Comparison of ENCODE assay signal across 9 cellular contexts in genomic region chr6:161407581-161407980, GRCh38.
DNase-seq lines count a peak whose midpoint lies in the region; ATAC-seq and TF ChIP-seq lines count a peak whose summit lies in the region.
"Had no signal": no experiment of that assay in that cellular context is flagged by ENCODE, and none has a peak within 500 bp of the region (broad histone marks: within the 10 kb centered on the region; RNA-seq: fewer than 3 reads in every experiment).

No MANE protein-coding gene starts in this region.

- ATAC-seq in GM18870 (IDR thresholded peaks at IDR 0.05; ENCODE audit: unreplicated experiment) (peak; percentile 50), HG02852 (IDR thresholded peaks at IDR 0.05; ENCODE audit: unreplicated experiment) (no peak)
- no peak for ATAC-seq in activated naive CD8-positive, alpha-beta T cell treated with anti-CD3 and anti-CD28 coated beads, Interleukin-2, amount 50 U/mL, for 24 hours

- H3K27ac ChIP-seq in MM.1S (ENCODE audit: low read length), result no peak overlapping the region
- no peak overlapping the region for H3K27ac ChIP-seq in neural progenitor cell

- no peaks in the 10 kb centered on the region for H3K4me1 ChIP-seq in MM.1S (ENCODE audit: low read length)
- peaks cover 16% of the 10 kb centered on the region for H3K4me1 ChIP-seq in neural progenitor cell

- no peak overlapping the region for H3K4me3 Mint-ChIP-seq in brain
- no peak overlapping the region for H3K4me3 Mint-ChIP-seq in neural progenitor cell
- H3K4me3 Mint-ChIP-seq in activated naive CD8-positive, alpha-beta T cell treated with anti-CD3 and anti-CD28 coated beads, Interleukin-2, amount 50 U/mL, for 24 hours, result no peak overlapping the region

- H3K4me1 Mint-ChIP-seq in brain, result peaks cover 19% of the 10 kb centered on the region
- H3K4me1 Mint-ChIP-seq in neural progenitor cell, result peaks cover 32% of the 10 kb centered on the region
- H3K4me1 Mint-ChIP-seq in activated naive CD8-positive, alpha-beta T cell treated with anti-CD3 and anti-CD28 coated beads, Interleukin-2, amount 50 U/mL, for 24 hours, result no peaks in the 10 kb centered on the region

- peaks cover 5 to 14% (median 8%) of the 10 kb centered on the region in 5 experiments for H3K9me3 Mint-ChIP-seq in brain
- H3K9me3 Mint-ChIP-seq in neural progenitor cell, result peaks cover 24% of the 10 kb centered on the region
- H3K9me3 Mint-ChIP-seq in activated naive CD8-positive, alpha-beta T cell treated with anti-CD3 and anti-CD28 coated beads, Interleukin-2, amount 50 U/mL, for 24 hours, result no peaks in the 10 kb centered on the region

- TF ChIP-seq CTCF in MM.1S (IDR thresholded peaks at IDR 0.05; ENCODE audit: low read length) (no peak), brain (conservative IDR thresholded peaks at IDR 0.05) (no peak), neural progenitor cell (IDR thresholded peaks at IDR 0.05) (no peak)

- H3K79me2 ChIP-seq in MM.1S (ENCODE audit: low read length), result no peaks in the 10 kb centered on the region
- no peaks in the 10 kb centered on the region for H3K79me2 ChIP-seq in neural progenitor cell (ENCODE audit: low read depth)

- no peaks in the 10 kb centered on the region for H4K20me1 ChIP-seq in MM.1S (ENCODE audit: insufficient read depth, low read length)
- no peaks in the 10 kb centered on the region for H4K20me1 ChIP-seq in neural progenitor cell (ENCODE audit: low read depth)

- H3K4me3 ChIP-seq in MM.1S (ENCODE audit: low read length) (no peak overlapping the region), neural progenitor cell (no peak overlapping the region)

- no peaks in the 10 kb centered on the region for H3F3A ChIP-seq in MM.1S (ENCODE audit: insufficient read depth, low read length)
- H3F3A ChIP-seq in neural progenitor cell (ENCODE audit: low read depth), result peaks cover 8% of the 10 kb centered on the region

- H3K9ac ChIP-seq in MM.1S (ENCODE audit: low read length), result no peak overlapping the region
- no peak overlapping the region for H3K9ac ChIP-seq in neural progenitor cell

- DNase-seq in MM.1S (peak; percentile 45), neural progenitor cell (ENCODE audit: low spot score) (peak; percentile 31)
- no peak for DNase-seq in activated naive CD8-positive, alpha-beta T cell treated with anti-CD3 and anti-CD28 coated beads, Interleukin-2, amount 50 U/mL, for 24 hours
- DNase-seq in activated CD4-positive, alpha-beta T cell treated with anti-CD3 and anti-CD28 coated beads, Interleukin-2, amount 50 U/mL, for 48 hours, result no peak
- DNase-seq in effector CD4-positive, alpha-beta T cell, result no peak
- DNase-seq: activated naive CD4-positive, alpha-beta T cell had no signal

- H3K36me3 Mint-ChIP-seq in brain (peaks cover 7% of the 10 kb centered on the region), neural progenitor cell (peaks cover 8% of the 10 kb centered on the region)
- no peaks in the 10 kb centered on the region for H3K36me3 Mint-ChIP-seq in activated naive CD8-positive, alpha-beta T cell treated with anti-CD3 and anti-CD28 coated beads, Interleukin-2, amount 50 U/mL, for 24 hours (ENCODE audit: low read depth)

- H3K27me3 Mint-ChIP-seq in brain (no peaks in the 10 kb centered on the region), neural progenitor cell (ENCODE audit: insufficient read depth, low read depth) (peaks cover 5% of the 10 kb centered on the region)
- H3K27me3 Mint-ChIP-seq in activated naive CD8-positive, alpha-beta T cell treated with anti-CD3 and anti-CD28 coated beads, Interleukin-2, amount 50 U/mL, for 24 hours, result no peaks in the 10 kb centered on the region

- no peak overlapping the region for H3K4me2 ChIP-seq in MM.1S (ENCODE audit: low read depth, low read length)
- H3K4me2 ChIP-seq in neural progenitor cell, result peak overlapping the region; percentile 27

- H2AFZ ChIP-seq in MM.1S (ENCODE audit: low read length), result no peak overlapping the region
- H2AFZ ChIP-seq in neural progenitor cell (replicated peaks), result no peak overlapping the region

- H3K27ac Mint-ChIP-seq in brain (peak overlapping the region in 4 of 5 experiments; percentile 1 to 35 (median 17)), neural progenitor cell (peak overlapping the region; percentile 82)
- no peak overlapping the region for H3K27ac Mint-ChIP-seq in activated naive CD8-positive, alpha-beta T cell treated with anti-CD3 and anti-CD28 coated beads, Interleukin-2, amount 50 U/mL, for 24 hours

- H3K27me3 ChIP-seq in MM.1S (replicated peaks; ENCODE audit: insufficient read depth, low read length), result no peaks in the 10 kb centered on the region
- no peaks in the 10 kb centered on the region for H3K27me3 ChIP-seq in neural progenitor cell

- no peaks in the 10 kb centered on the region for H3K9me2 ChIP-seq in MM.1S (replicated peaks; ENCODE audit: insufficient read depth, low read length)

- H3K9me3 ChIP-seq in MM.1S (replicated peaks; ENCODE audit: insufficient read depth, low read length) (no peaks in the 10 kb centered on the region), neural progenitor cell (ENCODE audit: low read depth) (no peaks in the 10 kb centered on the region)

- H3K36me3 ChIP-seq in MM.1S (replicated peaks; ENCODE audit: insufficient read depth, low read length) (no peaks in the 10 kb centered on the region), neural progenitor cell (no peaks in the 10 kb centered on the region)

Comparison
In these comparisons a context has a peak if more than half of its experiments do, and no peak if none do; other contexts are left out.
1. DNase-seq: peak in MM.1S (single experiment) and neural progenitor cell (single experiment); none in activated naive CD8-positive, alpha-beta T cell treated with anti-CD3 and anti-CD28 coated beads, Interleukin-2, amount 50 U/mL, for 24 hours (single experiment), activated CD4-positive, alpha-beta T cell treated with anti-CD3 and anti-CD28 coated beads, Interleukin-2, amount 50 U/mL, for 48 hours (0 of 2) and effector CD4-positive, alpha-beta T cell (single experiment).